In genomic region chr5:56979968-56980367, GRCh38 we compare ENCODE assay signal across 23 cellular contexts.
"Had no signal": no experiment of that assay in that cellular context is flagged by ENCODE, and none has a peak within 500 bp of the region (broad histone marks: within the 10 kb centered on the region; RNA-seq: fewer than 3 reads in every experiment).

No MANE protein-coding gene starts in this region.

- H3K79me2 ChIP-seq: hepatocyte had no signal

- H3K9me3 Mint-ChIP-seq: naive B cell; natural killer cell; stimulated activated naive B cell treated with anti-CD40 and anti-IgM and Interleukin-4, amounts not matched to agents 10 μg/mL and 1 μg/mL and 100 μg/mL, for 72 hours had no signal

- H3K4me1 Mint-ChIP-seq: mesothelial cell of epicardium; naive B cell; stimulated activated naive B cell treated with anti-CD40 and anti-IgM and Interleukin-4, amounts not matched to agents 10 μg/mL and 1 μg/mL and 100 μg/mL, for 72 hours had no signal

- H3K27me3 ChIP-seq: hepatocyte, ovary, right atrium auricular region, upper lobe of right lung had no signal

- DNase-seq: islet precursor cell; left ventricle myocardium inferior; mesendoderm; naive B cell; natural killer cell; nephron progenitor cell; ovary; stimulated activated CD4-positive, alpha-beta T cell treated with anti-CD3 and anti-CD28 coated beads, Interleukin-12 subunit alpha, Interleukin-12 subunit beta, amount 100 ng/mL, for 4 hours; stimulated activated CD4-positive, alpha-beta T cell treated with anti-CD3 and anti-CD28 coated beads, Interleukin-15, amount 100 ng/mL, for 24 hours; stimulated activated CD4-positive, alpha-beta T cell treated with anti-CD3 and anti-CD28 coated beads, Interleukin-2, amount 100 ng/mL, for 24 hours; stimulated activated CD4-positive, alpha-beta T cell treated with anti-CD3 and anti-CD28 coated beads, Interleukin-4, amount 100 ng/mL, for 1 hour; stimulated activated naive B cell treated with anti-CD40 and anti-IgM and Interleukin-4, amounts not matched to agents 10 μg/mL and 1 μg/mL and 100 μg/mL, for 72 hours; stimulated activated naive CD8-positive, alpha-beta T cell treated with anti-CD3 and anti-CD28 coated beads, Interleukin-15, Interleukin-2, amounts not matched to agents 100 U/mL and 50 U/mL, for 24 hours; tibial artery; trophoblast cell; upper lobe of right lung had no signal

- H2AFZ ChIP-seq: hepatocyte had no signal

- H3K27me3 Mint-ChIP-seq: stimulated activated naive B cell treated with anti-CD40 and anti-IgM and Interleukin-4, amounts not matched to agents 10 μg/mL and 1 μg/mL and 100 μg/mL, for 72 hours had no signal

- H3K9me3 ChIP-seq: left ventricle myocardium inferior, ovary, right atrium auricular region, suprapubic skin, thoracic aorta, tibial artery, upper lobe of right lung had no signal

- H3K4me3 Mint-ChIP-seq: mesothelial cell of epicardium; naive B cell; natural killer cell; nephron progenitor cell; stimulated activated naive B cell treated with anti-CD40 and anti-IgM and Interleukin-4, amounts not matched to agents 10 μg/mL and 1 μg/mL and 100 μg/mL, for 72 hours had no signal

- H3K36me3 Mint-ChIP-seq: mesothelial cell of epicardium; naive B cell; natural killer cell; stimulated activated naive B cell treated with anti-CD40 and anti-IgM and Interleukin-4, amounts not matched to agents 10 μg/mL and 1 μg/mL and 100 μg/mL, for 72 hours had no signal

- H3K4me1 ChIP-seq: left ventricle myocardium inferior, right atrium auricular region, suprapubic skin, tibial artery, upper lobe of right lung had no signal

- H3K27ac Mint-ChIP-seq: mesothelial cell of epicardium; natural killer cell; nephron progenitor cell; progenitor cell of endocrine pancreas; stimulated activated naive B cell treated with anti-CD40 and anti-IgM and Interleukin-4, amounts not matched to agents 10 μg/mL and 1 μg/mL and 100 μg/mL, for 72 hours had no signal

- H3K27ac ChIP-seq: hepatocyte, left ventricle myocardium inferior, ovary, right atrium auricular region, skin epidermis, suprapubic skin, thoracic aorta, tibial artery, upper lobe of right lung had no signal

- H3K4me2 ChIP-seq: hepatocyte had no signal
